In genomic region chr12:51622564-51622963, GRCh38 we compare ENCODE assay signal across 1 cellular context.
A peak's percentile ranks its signal among the peaks of the same experiment; 100 is the strongest.
TF ChIP-seq lines count a peak whose summit lies in the region.

No MANE protein-coding gene starts in this region.

TF ChIP-seq in IMR-90, 13 proteins besides CTCF, POLR2A, EP300 and RAD21:
- TF ChIP-seq FOS (IDR thresholded peaks at IDR 0.05; ENCODE audit: low read depth, low read length) (peak; percentile 51; the same call in 1 of the 2 replicates), BHLHE40 (IDR thresholded peaks at IDR 0.05; ENCODE audit: low read depth, low read length) (no peak)
